Comparison of ENCODE assay signal across 8 cellular contexts in the genomic region with DNA sequence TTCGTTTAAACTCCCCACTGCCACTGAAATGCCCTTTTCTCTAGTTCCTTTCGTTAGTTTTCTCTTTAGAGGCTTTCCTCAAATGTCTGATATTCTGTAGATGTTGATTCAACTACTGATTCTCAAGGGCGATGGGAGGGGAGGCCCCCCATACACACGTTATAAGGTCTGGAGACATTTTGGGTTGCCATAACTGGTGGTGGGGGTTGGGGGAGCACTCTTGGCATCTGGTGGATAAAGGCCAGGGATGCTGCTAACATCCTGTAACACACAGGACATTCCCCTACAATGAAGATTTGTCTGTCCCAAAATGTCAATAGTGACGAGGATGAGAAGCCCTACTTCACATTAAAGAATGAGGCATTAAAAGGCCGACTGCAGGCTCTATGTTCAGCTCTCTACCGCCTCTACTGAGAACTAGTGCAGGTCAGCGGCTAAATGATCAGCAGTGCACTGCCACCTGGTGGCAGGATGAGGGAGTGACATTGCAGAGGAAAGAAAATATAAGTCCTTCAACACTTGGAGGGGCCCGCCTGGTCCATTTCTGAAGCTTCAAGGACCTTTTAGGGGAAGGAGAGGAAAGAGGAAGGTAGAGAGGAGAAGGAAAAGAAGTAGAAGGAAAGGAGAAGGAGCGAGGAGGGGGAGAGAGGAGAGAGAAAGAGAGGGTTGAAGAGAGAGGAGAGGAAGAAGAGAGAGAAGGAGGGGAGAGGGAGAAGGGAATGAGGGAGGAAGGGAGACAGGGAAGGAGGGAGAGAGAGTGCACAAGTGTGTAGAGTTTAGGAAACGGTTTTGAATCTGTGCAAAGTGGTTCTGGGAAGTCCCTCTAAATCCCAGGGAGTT. TPM values are rescaled to one million over a fixed set of nuclear protein-coding genes. Genes with fewer than 3 reads are reported as not detected.
DNase-seq lines count a peak whose midpoint lies in the region; ATAC-seq and TF ChIP-seq lines count a peak whose summit lies in the region.

No MANE protein-coding gene starts in this region.

- ATAC-seq in DND-41 (ENCODE audit: insufficient read depth, low read depth) (peak; percentile 93), GM21737 (IDR thresholded peaks at IDR 0.05; ENCODE audit: unreplicated experiment) (peak; percentile 91), PC-3 (peak; percentile 62)
- peak; percentile 85 to 91 for ATAC-seq in natural killer cell treated with Interleukin-12 subunit alpha and Interleukin-12 subunit beta and Interleukin-15 and Interleukin-18, amount 100 ng/mL, for 72 hours
- ATAC-seq in stimulated activated naive B cell treated with anti-CD40 and anti-IgM and Interleukin-4, amounts not matched to agents 10 μg/mL and 1 μg/mL and 100 μg/mL, for 72 hours (replicated peaks), result peak; percentile 93 to 95

- H3F3A ChIP-seq in PC-3 (ENCODE audit: low read length, unreplicated experiment), result peaks cover 11% of the 10 kb centered on the region

- no peaks in the 10 kb centered on the region for H3K4me1 Mint-ChIP-seq in natural killer cell treated with Interleukin-12 subunit alpha and Interleukin-12 subunit beta and Interleukin-15 and Interleukin-18, amount 100 ng/mL, for 72 hours (ENCODE audit: low read depth in 2 of 2)
- H3K4me1 Mint-ChIP-seq in stimulated activated naive B cell treated with anti-CD40 and anti-IgM and Interleukin-4, amounts not matched to agents 10 μg/mL and 1 μg/mL and 100 μg/mL, for 72 hours, result no peaks in the 10 kb centered on the region

- H3K9me2 ChIP-seq in PC-3 (replicated peaks; ENCODE audit: low read length), result no peaks in the 10 kb centered on the region

- CTCF ChIA-PET in PC-3 (lab: Charles Lee), result interaction anchor here (0.5 to 1.2 kb wide), 11 partner anchors 26 to 237 kb away, joined by 3 to 31 read pairs (median 4); partner anchors contain the start of genes RWDD3 and TLCD4

- intact Hi-C loops in PC-3 (cut with micrococcal nuclease), result loop anchor here (1.0 to 10.0 kb wide), 8 partner anchors 61 to 509 kb away; partner anchors contain the start of genes RWDD3, SLC44A3 and TLCD4

- H3K79me2 ChIP-seq in DND-41 (ENCODE audit: insufficient read depth, low read length) (no peaks in the 10 kb centered on the region), PC-3 (ENCODE audit: low read length) (0 out of 2 replicates have a peak, but pooled peaks cover 6% of the 10 kb centered on the region), fibroblast of lung (ENCODE audit: control insufficient read depth, insufficient read depth, low read length) (peaks cover 2% of the 10 kb centered on the region)

- TF ChIP-seq CTCF in DND-41 (IDR thresholded peaks at IDR 0.05; ENCODE audit: borderline replicate concordance, extremely low read depth, low read length, poor library complexity, severe bottlenecking) (peak; percentile 98), PC-3 (conservative IDR thresholded peaks at IDR 0.05; ENCODE audit: low read depth, low read length) (peak; percentile 99), fibroblast of lung (conservative IDR thresholded peaks at IDR 0.05 in 1 of 2, IDR thresholded peaks at IDR 0.05 in 1 of 2; ENCODE audit: low read depth in 1 of 2, low read length in 2 of 2) (peak; percentile 99 to 100)

- in situ Hi-C loops in KBM-7 (cut with MboI; ENCODE audit: low pct_unique_long_range_greater_than_20kb, low sequenced_read_pairs), result loop anchor here (25.0 kb wide), 2 partner anchors 181 to 531 kb away; no protein-coding TSS in a partner anchor

- POLR2A ChIA-PET in PC-3 (lab: Charles Lee; ENCODE audit: unreplicated experiment), result interaction anchor here (0.6 kb wide), 1 partner anchor 105 kb away, joined by 4 read pairs; no protein-coding TSS in a partner anchor

- H3K4me2 ChIP-seq in DND-41 (ENCODE audit: insufficient read depth, low read length) (peak overlapping the region; percentile 36), PC-3 (ENCODE audit: low read length) (peak overlapping the region; percentile 29; the same call in 1 of the 2 replicates), fibroblast of lung (ENCODE audit: extremely low read depth, insufficient read depth, low read length) (peak overlapping the region; percentile 65)

- no peak overlapping the region for H3K27ac ChIP-seq in DND-41 (ENCODE audit: low read length)
- H3K27ac ChIP-seq in PC-3 (ENCODE audit: low read length), result no peak overlapping the region
- no peak overlapping the region for H3K27ac ChIP-seq in fibroblast of lung (ENCODE audit: insufficient read depth, low read length)

- H3K27ac Mint-ChIP-seq in natural killer cell treated with Interleukin-12 subunit alpha and Interleukin-12 subunit beta and Interleukin-15 and Interleukin-18, amount 100 ng/mL, for 72 hours, result no peak overlapping the region
- no peak overlapping the region for H3K27ac Mint-ChIP-seq in stimulated activated naive B cell treated with anti-CD40 and anti-IgM and Interleukin-4, amounts not matched to agents 10 μg/mL and 1 μg/mL and 100 μg/mL, for 72 hours

- peaks cover 4% of the 10 kb centered on the region; the same call in 1 of the 2 replicates for H3K4me1 ChIP-seq in DND-41 (ENCODE audit: insufficient read depth, low read length)
- peaks cover 34% of the 10 kb centered on the region for H3K4me1 ChIP-seq in PC-3 (ENCODE audit: insufficient read depth, low read length)
- peaks cover 13% of the 10 kb centered on the region for H3K4me1 ChIP-seq in fibroblast of lung (ENCODE audit: control insufficient read depth, extremely low read depth, insufficient read depth, low read length)

- H3K4me3 Mint-ChIP-seq in natural killer cell treated with Interleukin-12 subunit alpha and Interleukin-12 subunit beta and Interleukin-15 and Interleukin-18, amount 100 ng/mL, for 72 hours, result no peak overlapping the region
- H3K4me3 Mint-ChIP-seq in stimulated activated naive B cell treated with anti-CD40 and anti-IgM and Interleukin-4, amounts not matched to agents 10 μg/mL and 1 μg/mL and 100 μg/mL, for 72 hours, result no peak overlapping the region

- H3K27me3 ChIP-seq in DND-41 (ENCODE audit: insufficient read depth, low read length, poor library complexity) (no peaks in the 10 kb centered on the region), PC-3 (ENCODE audit: low read length) (no peaks in the 10 kb centered on the region), fibroblast of lung (ENCODE audit: control insufficient read depth, insufficient read depth, low read length) (no peaks in the 10 kb centered on the region)

- H2AFZ ChIP-seq in DND-41 (ENCODE audit: low read depth, low read length) (0 out of 2 replicates have a peak overlapping the region, but pooled peaks have one; percentile 23), PC-3 (ENCODE audit: low read length) (no peak overlapping the region), fibroblast of lung (ENCODE audit: low read length) (peak overlapping the region; percentile 10)

- DNase-seq in DND-41 (peak; percentile 83), KBM-7 (peak; percentile 86), PC-3 (peak; percentile 93), fibroblast of lung (ENCODE audit: low read depth in 2 of 2) (peak; percentile 74 to 91)
- peak; percentile 77 for DNase-seq in activated T-cell treated with anti-CD3 and anti-CD28 coated beads, Interleukin-2, amount 50 U/mL, for 1 hour
- peak; percentile 87 for DNase-seq in natural killer cell treated with Interleukin-12 subunit alpha and Interleukin-12 subunit beta and Interleukin-15 and Interleukin-18, amount 100 ng/mL, for 72 hours (ENCODE audit: low spot score)
- peak; percentile 60 for DNase-seq in stimulated activated naive B cell treated with anti-CD40 and anti-IgM and Interleukin-4, amounts not matched to agents 10 μg/mL and 1 μg/mL and 100 μg/mL, for 72 hours

- H3K9me3 ChIP-seq in DND-41 (ENCODE audit: insufficient read depth, low read length, severe bottlenecking), result no peaks in the 10 kb centered on the region
- no peaks in the 10 kb centered on the region for H3K9me3 ChIP-seq in PC-3 (ENCODE audit: low read length)
- H3K9me3 ChIP-seq in fibroblast of lung (ENCODE audit: control insufficient read depth, insufficient read depth, low read depth, low read length), result no peaks in the 10 kb centered on the region

- H3K36me3 ChIP-seq in DND-41 (ENCODE audit: insufficient read depth, low read length) (no peaks in the 10 kb centered on the region), PC-3 (ENCODE audit: low read depth, low read length) (no peaks in the 10 kb centered on the region), fibroblast of lung (ENCODE audit: control insufficient read depth, insufficient read depth, low read length) (no peaks in the 10 kb centered on the region)

- H3K4me3 ChIP-seq in DND-41 (ENCODE audit: low read depth in 1 of 2, low read length in 2 of 2), result no peak overlapping the region
- no peak overlapping the region for H3K4me3 ChIP-seq in PC-3 (ENCODE audit: low read length)
- no peak overlapping the region for H3K4me3 ChIP-seq in fibroblast of lung (replicated peaks in 1 of 4; ENCODE audit: control extremely low read depth in 1 of 4, insufficient read depth in 1 of 4, low read depth in 3 of 4, low read length in 4 of 4)

- no peak overlapping the region for H3K9ac ChIP-seq in DND-41 (ENCODE audit: low read depth, low read length)
- H3K9ac ChIP-seq in PC-3 (ENCODE audit: low read length), result no peak overlapping the region
- no peak overlapping the region for H3K9ac ChIP-seq in fibroblast of lung (ENCODE audit: insufficient read depth, low read length)

- no peaks in the 10 kb centered on the region for H3K9me3 Mint-ChIP-seq in natural killer cell treated with Interleukin-12 subunit alpha and Interleukin-12 subunit beta and Interleukin-15 and Interleukin-18, amount 100 ng/mL, for 72 hours
- H3K9me3 Mint-ChIP-seq in stimulated activated naive B cell treated with anti-CD40 and anti-IgM and Interleukin-4, amounts not matched to agents 10 μg/mL and 1 μg/mL and 100 μg/mL, for 72 hours, result no peaks in the 10 kb centered on the region

- no peaks in the 10 kb centered on the region for H3K36me3 Mint-ChIP-seq in natural killer cell treated with Interleukin-12 subunit alpha and Interleukin-12 subunit beta and Interleukin-15 and Interleukin-18, amount 100 ng/mL, for 72 hours
- H3K36me3 Mint-ChIP-seq in stimulated activated naive B cell treated with anti-CD40 and anti-IgM and Interleukin-4, amounts not matched to agents 10 μg/mL and 1 μg/mL and 100 μg/mL, for 72 hours, result no peaks in the 10 kb centered on the region

- no peaks in the 10 kb centered on the region for H3K27me3 Mint-ChIP-seq in natural killer cell treated with Interleukin-12 subunit alpha and Interleukin-12 subunit beta and Interleukin-15 and Interleukin-18, amount 100 ng/mL, for 72 hours
- no peaks in the 10 kb centered on the region for H3K27me3 Mint-ChIP-seq in stimulated activated naive B cell treated with anti-CD40 and anti-IgM and Interleukin-4, amounts not matched to agents 10 μg/mL and 1 μg/mL and 100 μg/mL, for 72 hours

- H4K20me1 ChIP-seq in DND-41 (ENCODE audit: insufficient read depth, low read length) (no peaks in the 10 kb centered on the region), PC-3 (ENCODE audit: low read length) (no peaks in the 10 kb centered on the region), fibroblast of lung (ENCODE audit: control insufficient read depth, extremely low read depth, insufficient read depth, low read length) (no peaks in the 10 kb centered on the region)

- no TSS peak for BruUV-seq in PC-3 (replicated peaks; lab: Mats Ljungman, UMichigan)

RNA-seq across cellular contexts. Expression of gene ALG14, which starts 29.4 kb away (rescaled TPM):
- total RNA-seq in PC-3 (2014; rRNA removed) (3.4 and 9.7 TPM in 2 replicates), fibroblast of lung (3.8 and 4.6 TPM in 2 replicates)
- polyA plus RNA-seq in fibroblast of lung, result 3.5 TPM in 2 replicates
- 6.0 and 6.5 TPM in 2 replicates for polyA plus RNA-seq in fibroblast of lung (2012)
- polyA minus RNA-seq in fibroblast of lung (ENCODE audit: low replicate concordance), result 0.74 and 0.79 TPM in 2 replicates
- total RNA-seq in natural killer cell treated with Interleukin-12 subunit alpha and Interleukin-12 subunit beta and Interleukin-15 and Interleukin-18, amount 100 ng/mL, for 72 hours, result 1 to 10 TPM; 3.9 to 5.2 TPM
